Comparison of ENCODE assay signal across 5 cellular contexts in genomic region chr19:13561461-13561860, GRCh38. TPM values are rescaled to one million over a fixed set of nuclear protein-coding genes. Genes with fewer than 3 reads are reported as not detected.
"Had no signal": no experiment of that assay in that cellular context is flagged by ENCODE, and none has a peak within 500 bp of the region (broad histone marks: within the 10 kb centered on the region; RNA-seq: fewer than 3 reads in every experiment).

No MANE protein-coding gene starts in this region.

- DNase-seq: IMR-90, KBM-7, KG1 had no signal

- ATAC-seq: HepG2, K562 had no signal

RNA-seq across cellular contexts. Expression of gene CACNA1A, which starts 55.2 kb away (rescaled TPM):
- total RNA-seq: HepG2 had no signal
